Comparison of ENCODE assay signal across 17 cellular contexts in the genomic region with DNA sequence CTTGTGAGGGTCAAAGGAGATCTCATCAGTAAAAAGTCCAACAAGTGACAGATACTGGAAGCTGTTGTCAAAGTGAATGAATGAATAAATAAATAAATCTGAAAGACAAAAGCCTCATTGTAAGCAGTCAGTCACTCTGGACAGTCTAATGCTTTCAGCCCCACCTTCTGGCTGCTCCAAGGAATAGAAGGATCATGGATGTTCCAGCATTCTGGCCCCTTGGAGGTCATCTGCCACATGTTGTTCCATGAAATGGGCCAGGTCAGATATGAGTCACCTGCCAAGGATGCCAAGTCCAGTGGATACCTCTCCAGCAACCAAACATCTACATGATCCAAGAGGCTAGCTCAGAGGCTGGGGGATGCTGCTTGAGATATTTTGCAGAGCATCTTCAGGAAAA.
DNase-seq lines count a peak whose midpoint lies in the region; ATAC-seq, FAIRE-seq and TF ChIP-seq lines count a peak whose summit lies in the region.
"Had no signal": no experiment of that assay in that cellular context is flagged by ENCODE, and none has a peak within 500 bp of the region (broad histone marks: within the 10 kb centered on the region; RNA-seq: fewer than 3 reads in every experiment).

No MANE protein-coding gene starts in this region.

- H4K91ac ChIP-seq in trophoblast cell (ENCODE audit: low read depth, low read length), result no peak overlapping the region

- peak; percentile 93 for DNase-seq in ELR (ENCODE audit: low read depth)
- DNase-seq in RCC 7860 (ENCODE audit: low spot score), result peak; percentile 20
- DNase-seq in endodermal cell, result no peak
- peak; percentile 48 to 52 for DNase-seq in trophoblast cell
- no peak for DNase-seq in SKM-1 treated with dmso at 0.1 percent for 144 hours (lab: John Stamatoyannopoulos, UW; ENCODE audit: unreplicated experiment)
- no peak for DNase-seq in activated gamma-delta T cell treated with Interleukin-2 at 50 U/mL for 16 hours
- DNase-seq in CD4-positive, alpha-beta T cell, result no peak
- DNase-seq: activated CD4-positive, alpha-beta T cell treated with anti-CD3 and anti-CD28 coated beads for 4 hours; body of pancreas; Caco-2; effector memory CD8-positive, alpha-beta T cell; NCI-H2081 treated with DMSO at 0.1 percent for 48 hours had no signal

- H2AFZ ChIP-seq in trophoblast cell (ENCODE audit: insufficient read depth, low read length, poor library complexity), result no peak overlapping the region

- no peak overlapping the region for H4K8ac ChIP-seq in trophoblast cell (ENCODE audit: low read depth, low read length)

- no peak overlapping the region for H3K4me3 Mint-ChIP-seq in endodermal cell
- no peak overlapping the region for H3K4me3 Mint-ChIP-seq in CD4-positive, alpha-beta T cell
- H3K4me3 Mint-ChIP-seq: activated T-helper 1 cell treated with anti-CD3 and anti-CD28 coated beads, Interleukin-12 subunit alpha, Interleukin-12 subunit beta, Interleukin-2, Interleukin-4 antibody, amounts not matched to agents 30 ng/mL and 10 ng/mL and 1 ng/mL, durations not matched to agents 14 hours and 24 hours and 36 hours; effector memory CD8-positive, alpha-beta T cell had no signal

- peak; percentile 54 for TF ChIP-seq CTCF in endodermal cell (conservative IDR thresholded peaks at IDR 0.05)
- TF ChIP-seq CTCF in CD4-positive, alpha-beta T cell (IDR thresholded peaks at IDR 0.05), result no peak

- peaks cover 12% of the 10 kb centered on the region for H3K79me1 ChIP-seq in trophoblast cell (ENCODE audit: low read length)

- intact Hi-C loops in CD4-positive, alpha-beta T cell (cut with DNase I, micrococcal nuclease), result no loop called here

- H2BK12ac ChIP-seq in trophoblast cell (ENCODE audit: low read length), result no peak overlapping the region

- H3K27ac ChIP-seq in endodermal cell (ENCODE audit: low read depth, low read length) (no peak overlapping the region), trophoblast cell (ENCODE audit: low read depth, low read length) (no peak overlapping the region)
- no peak overlapping the region for H3K27ac ChIP-seq in CD4-positive, alpha-beta T cell (ENCODE audit: low read depth, low read length)
- H3K27ac ChIP-seq: body of pancreas, HL-60, neutrophil had no signal

- ATAC-seq in HG02678 (IDR thresholded peaks at IDR 0.05; ENCODE audit: unreplicated experiment), result no peak
- no peak for ATAC-seq in CD4-positive, alpha-beta T cell (ENCODE audit: poor library complexity)
- ATAC-seq: body of pancreas; effector memory CD8-positive, alpha-beta T cell had no signal

- peaks cover 21% of the 10 kb centered on the region for H3K9me3 ChIP-seq in endodermal cell (ENCODE audit: control insufficient read depth, low read length)
- H3K9me3 ChIP-seq in trophoblast cell (ENCODE audit: insufficient read depth, low read depth, low read length), result peaks cover 6% of the 10 kb centered on the region
- H3K9me3 ChIP-seq in CD4-positive, alpha-beta T cell (ENCODE audit: control insufficient read depth, low read length), result peaks cover 24% of the 10 kb centered on the region
- H3K9me3 ChIP-seq: neutrophil had no signal

- H3K27me3 ChIP-seq in endodermal cell (ENCODE audit: control insufficient read depth, insufficient read depth, low read length, poor library complexity, severe bottlenecking), result no peaks in the 10 kb centered on the region
- H3K27me3 ChIP-seq in trophoblast cell (ENCODE audit: insufficient read depth, low read length), result no peaks in the 10 kb centered on the region
- no peaks in the 10 kb centered on the region for H3K27me3 ChIP-seq in CD4-positive, alpha-beta T cell (ENCODE audit: control insufficient read depth, insufficient read depth, low read length)
- H3K27me3 ChIP-seq: body of pancreas, neutrophil had no signal

- H3K4ac ChIP-seq in trophoblast cell (ENCODE audit: low read depth, low read length), result no peak overlapping the region

- no peaks in the 10 kb centered on the region for H3K36me3 Mint-ChIP-seq in endodermal cell (ENCODE audit: low read depth)
- no peaks in the 10 kb centered on the region for H3K36me3 Mint-ChIP-seq in CD4-positive, alpha-beta T cell (ENCODE audit: low read depth)

- H3K23ac ChIP-seq in trophoblast cell (ENCODE audit: low read length), result no peak overlapping the region

- peaks cover 24% of the 10 kb centered on the region for H3K9me3 Mint-ChIP-seq in endodermal cell
- H3K9me3 Mint-ChIP-seq in CD4-positive, alpha-beta T cell, result peaks cover 12% of the 10 kb centered on the region

- no peaks in the 10 kb centered on the region for H3K36me3 ChIP-seq in endodermal cell (ENCODE audit: control insufficient read depth, insufficient read depth, low read length)
- no peaks in the 10 kb centered on the region for H3K36me3 ChIP-seq in trophoblast cell (ENCODE audit: control insufficient read depth in 1 of 2, insufficient read depth in 2 of 2, low read length in 2 of 2)
- H3K36me3 ChIP-seq: neutrophil had no signal

- H3K27me3 Mint-ChIP-seq in endodermal cell (ENCODE audit: insufficient read depth), result peaks cover 11% of the 10 kb centered on the region
- peaks cover 19% of the 10 kb centered on the region for H3K27me3 Mint-ChIP-seq in CD4-positive, alpha-beta T cell

- no peak overlapping the region for H4K12ac ChIP-seq in trophoblast cell (ENCODE audit: low read depth, low read length)

- no peak for FAIRE-seq in RCC 7860 (lab: Jason Lieb, UNC)

- no peaks in the 10 kb centered on the region for H3K4me1 Mint-ChIP-seq in endodermal cell
- no peaks in the 10 kb centered on the region for H3K4me1 Mint-ChIP-seq in CD4-positive, alpha-beta T cell (ENCODE audit: low read depth)

- CTCF ChIA-PET in CD4-positive, alpha-beta T cell (lab: Charles Lee), result no interaction called here

- H2BK120ac ChIP-seq in trophoblast cell (ENCODE audit: insufficient read depth, low read length, poor library complexity), result no peak overlapping the region

- H3K4me2 ChIP-seq in trophoblast cell (ENCODE audit: low read length), result no peak overlapping the region

- H3K9ac ChIP-seq in endodermal cell (ENCODE audit: extremely low read depth, low read length, poor library complexity, severe bottlenecking), result no peak overlapping the region
- no peak overlapping the region for H3K9ac ChIP-seq in trophoblast cell (ENCODE audit: low read length)

- H3K4me3 ChIP-seq in endodermal cell (ENCODE audit: low read length) (no peak overlapping the region), trophoblast cell (ENCODE audit: low read depth, low read length) (no peak overlapping the region)
- H3K4me3 ChIP-seq: body of pancreas, lung had no signal

- no peak overlapping the region for H3K18ac ChIP-seq in trophoblast cell (ENCODE audit: low read length)

- no peak overlapping the region for H2AK5ac ChIP-seq in trophoblast cell (ENCODE audit: low read length)

- no peak overlapping the region for H2BK5ac ChIP-seq in trophoblast cell (ENCODE audit: low read depth, low read length, poor library complexity)

- no peaks in the 10 kb centered on the region for H3K4me1 ChIP-seq in endodermal cell (ENCODE audit: control insufficient read depth, insufficient read depth, low read length)
- peaks cover 12 to 19% of the 10 kb centered on the region in 2 experiments for H3K4me1 ChIP-seq in trophoblast cell (ENCODE audit: control insufficient read depth in 1 of 2, insufficient read depth in 2 of 2, low read length in 2 of 2)
- H3K4me1 ChIP-seq: body of pancreas, Caco-2 had no signal

- H3K27ac Mint-ChIP-seq in endodermal cell, result no peak overlapping the region
- H3K27ac Mint-ChIP-seq in CD4-positive, alpha-beta T cell, result no peak overlapping the region
- H3K27ac Mint-ChIP-seq: activated T-helper 1 cell treated with anti-CD3 and anti-CD28 coated beads, Interleukin-12 subunit alpha, Interleukin-12 subunit beta, Interleukin-2, Interleukin-4 antibody, amounts not matched to agents 30 ng/mL and 10 ng/mL and 1 ng/mL, durations not matched to agents 14 hours and 24 hours and 36 hours; effector memory CD8-positive, alpha-beta T cell had no signal

- POLR2A ChIA-PET in CD4-positive, alpha-beta T cell (lab: Charles Lee), result no interaction called here

- H3K79me2 ChIP-seq in trophoblast cell (ENCODE audit: control insufficient read depth, insufficient read depth, low read length, poor library complexity), result no peaks in the 10 kb centered on the region

- H3K14ac ChIP-seq in trophoblast cell (ENCODE audit: low read length), result no peak overlapping the region

Comparison
In these comparisons a context has a peak if more than half of its experiments do, and no peak if none do; other contexts are left out.
1. DNase-seq: peak in ELR (single experiment), RCC 7860 (single experiment) and trophoblast cell (2 of 2); none in endodermal cell (single experiment), SKM-1 treated with dmso at 0.1 percent for 144 hours (single experiment), activated gamma-delta T cell treated with Interleukin-2 at 50 U/mL for 16 hours (single experiment) and CD4-positive, alpha-beta T cell (0 of 10).